Comparison of ENCODE assay signal across 6 cellular contexts in the genomic region with DNA sequence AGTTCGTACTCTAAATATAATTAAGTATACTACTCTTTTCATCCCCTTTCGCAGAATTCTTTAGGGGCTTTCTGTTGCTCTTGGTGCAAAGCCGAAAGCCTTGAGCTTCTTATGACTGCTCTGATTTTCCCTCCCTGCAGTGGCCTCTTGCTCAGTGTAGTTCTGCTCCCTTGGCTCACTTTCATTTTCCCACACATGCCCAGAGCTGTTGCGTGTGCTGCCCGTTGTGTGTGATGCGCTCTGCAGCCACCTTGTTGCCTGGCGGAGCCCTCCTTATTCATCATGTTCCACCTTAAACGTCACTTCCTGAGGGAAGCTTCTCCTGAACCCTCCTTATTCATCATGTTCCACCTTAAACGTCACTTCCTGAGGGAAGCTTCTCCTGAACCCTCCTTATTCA. TPM values are rescaled to one million over a fixed set of nuclear protein-coding genes. Genes with fewer than 3 reads are reported as not detected.
DNase-seq lines count a peak whose midpoint lies in the region; ATAC-seq, FAIRE-seq and TF ChIP-seq lines count a peak whose summit lies in the region.
"Not testable (repeated sequence)": the region's sequence is repeated elsewhere in the genome, so short reads cannot be mapped to it uniquely, and the experiment has no call there.
"Had no signal": no experiment of that assay in that cellular context is flagged by ENCODE, and none has a peak within 500 bp of the region (broad histone marks: within the 10 kb centered on the region; RNA-seq: fewer than 3 reads in every experiment).

No MANE protein-coding gene starts in this region.

- not testable (repeated sequence) for H3K9me3 Mint-ChIP-seq in osteocyte (ENCODE audit: unreplicated experiment)

- not testable (repeated sequence) for H3K9me1 ChIP-seq in keratinocyte (ENCODE audit: control insufficient read depth, extremely low read depth, insufficient read depth, low read length)

- RAD21 ChIA-PET in HCT116 (lab: Charles Lee; ENCODE audit: low non-redundant PET in 1 of 2, low total read pairs in 2 of 2, uncharacterized antibody in 2 of 2, unreplicated experiment in 2 of 2) = interaction anchor here in 1 of 2 experiments (0.7 kb wide), 1 partner anchor 24 kb away, joined by 3 read pairs; no protein-coding TSS in a partner anchor

- H3K27ac ChIP-seq in HCT116 (ENCODE audit: low read depth, low read length); keratinocyte (ENCODE audit: control insufficient read depth, insufficient read depth, low read length): not testable (repeated sequence)
- peak overlapping the region; percentile 54 for H3K27ac ChIP-seq in SK-N-MC

- H3K9me2 ChIP-seq in HCT116 (ENCODE audit: insufficient read depth) = not testable (repeated sequence)

- POLR2A ChIA-PET in HCT116 (lab: Charles Lee) = not testable (repeated sequence)

- not testable (repeated sequence) for TF ChIP-seq CTCF in HCT116 (IDR thresholded peaks at IDR 0.05 in 2 of 3, conservative IDR thresholded peaks at IDR 0.05 in 1 of 3; ENCODE audit: borderline replicate concordance in 1 of 3, insufficient read depth in 1 of 3, low read depth in 2 of 3, low read length in 2 of 3); keratinocyte (optimal IDR thresholded peaks at IDR 0.05 in 1 of 3, IDR thresholded peaks at IDR 0.05 in 1 of 3, conservative IDR thresholded peaks at IDR 0.05 in 1 of 3; ENCODE audit: extremely low read depth in 1 of 3, insufficient read depth in 2 of 3, low read length in 3 of 3); osteocyte (IDR thresholded peaks at IDR 0.05)

- H3K4me1 Mint-ChIP-seq in osteocyte (ENCODE audit: unreplicated experiment) = peaks cover 23% of the 10 kb centered on the region

- H3K36me3 Mint-ChIP-seq in osteocyte (ENCODE audit: unreplicated experiment) = not testable (repeated sequence)

- not testable (repeated sequence) for H4K20me1 ChIP-seq in HCT116 (ENCODE audit: insufficient read depth); keratinocyte (ENCODE audit: control insufficient read depth, extremely low read depth, insufficient read depth, low read length)

- dilution Hi-C loops in keratinocyte (cut with MboI; ENCODE audit: extremely low pct_ligation_motif_present, low sequenced_read_pairs) = not testable (repeated sequence)

- H3K27me3 ChIP-seq in HCT116 (ENCODE audit: insufficient read depth, low read length) = peaks cover 16% of the 10 kb centered on the region
- H3K27me3 ChIP-seq in keratinocyte (ENCODE audit: control insufficient read depth, extremely low read depth, insufficient read depth, low read length) = not testable (repeated sequence)

- CTCF ChIA-PET in HCT116 (lab: Charles Lee) = not testable (repeated sequence)

- not testable (repeated sequence) for H3K9ac ChIP-seq in HCT116 (ENCODE audit: low read length); SK-N-MC (ENCODE audit: insufficient read length); keratinocyte (ENCODE audit: control insufficient read depth, extremely low read depth, insufficient read depth, low read length)

- not testable (repeated sequence) for H3K4me3 ChIP-seq in HCT116 (replicated peaks in 1 of 2; ENCODE audit: low read depth in 1 of 2, low read length in 2 of 2); SK-N-MC; keratinocyte (ENCODE audit: control insufficient read depth in 2 of 3, extremely low read depth in 1 of 3, insufficient read depth in 2 of 3, low read depth in 1 of 3, low read length in 3 of 3)

- not testable (repeated sequence) for H3K27me3 Mint-ChIP-seq in osteocyte (ENCODE audit: unreplicated experiment)

- H3K4me2 ChIP-seq in HCT116 (ENCODE audit: low read length) (peak overlapping the region; percentile 35; the same call in 1 of the 2 replicates), keratinocyte (ENCODE audit: control insufficient read depth, extremely low read depth, insufficient read depth, low read depth, low read length) (peak overlapping the region; percentile 29)

- intact Hi-C loops in HCT116 (cut with micrococcal nuclease) = not testable (repeated sequence)

- not testable (repeated sequence) for H3K9me3 ChIP-seq in HCT116 (ENCODE audit: control insufficient read depth in 1 of 2, insufficient read depth in 1 of 2, low read depth in 1 of 2, low read length in 2 of 2); SK-N-MC (ENCODE audit: low read depth, low read length); keratinocyte (ENCODE audit: control insufficient read depth, low read depth, low read length)

- DNase-seq in HCT116 (ENCODE audit: low read depth, low spot score) = peak; percentile 6
- not testable (repeated sequence) for DNase-seq in SK-N-MC (ENCODE audit: low read depth, low spot score); keratinocyte (ENCODE audit: low read depth, low spot score); osteocyte (ENCODE audit: extremely low spot score, unreplicated experiment)

- not testable (repeated sequence) for ATAC-seq in HCT116
- peak; percentile 42 for ATAC-seq in esophagus mucosa

- not testable (repeated sequence) for H3K36me3 ChIP-seq in HCT116 (ENCODE audit: control insufficient read depth in 1 of 2, insufficient read depth in 2 of 2, low read length in 2 of 2); SK-N-MC (ENCODE audit: insufficient read depth, low read length); keratinocyte (ENCODE audit: control insufficient read depth in 2 of 2, extremely low read depth in 1 of 2, insufficient read depth in 2 of 2, low read length in 2 of 2)

- TF ChIP-seq POLR2A in HCT116 (IDR thresholded peaks at IDR 0.05; ENCODE audit: borderline replicate concordance, extremely low read depth, insufficient read depth, insufficient read length) = not testable (repeated sequence)

- peak overlapping the region; percentile 47 for H3K27ac Mint-ChIP-seq in osteocyte (ENCODE audit: unreplicated experiment)

- H3K79me2 ChIP-seq in HCT116 (ENCODE audit: insufficient read depth, low read length); keratinocyte (ENCODE audit: control insufficient read depth, insufficient read depth, low read length): not testable (repeated sequence)

- not testable (repeated sequence) for H2AFZ ChIP-seq in HCT116 (ENCODE audit: low read depth, low read length, poor library complexity, severe bottlenecking)
- H2AFZ ChIP-seq in keratinocyte (ENCODE audit: control insufficient read depth, low read length) = peak overlapping the region; percentile 0

- H3K4me1 ChIP-seq in HCT116 (ENCODE audit: control insufficient read depth in 1 of 2, insufficient read depth in 2 of 2, low read length in 2 of 2); keratinocyte (ENCODE audit: control insufficient read depth, extremely low read depth, insufficient read depth, low read length): not testable (repeated sequence)

- H3K4me3 Mint-ChIP-seq in osteocyte (ENCODE audit: unreplicated experiment) = not testable (repeated sequence)

- TF ChIP-seq RAD21 in HCT116 (IDR thresholded peaks at IDR 0.05; ENCODE audit: low read depth) = not testable (repeated sequence)

- BruUV-seq in HCT116 (replicated peaks; lab: Mats Ljungman, UMichigan) = not testable (repeated sequence)

- FAIRE-seq in keratinocyte (lab: Jason Lieb, UNC) = not testable (repeated sequence)

RNA-seq across cellular contexts. Expression of a gene that starts 23.1 kb away (rescaled TPM):
- total RNA-seq in HCT116 (2021; ENCODE audit: unreplicated experiment) (0.25 TPM), esophagus mucosa (1.7 TPM), osteocyte (170 and 177 TPM in 2 replicates)
- 0.15 and 0.42 TPM in 2 replicates for polyA plus RNA-seq in HCT116 (2012)
- 5.5 to 17.0 TPM (median 11.4 TPM) in 3 replicates for polyA plus RNA-seq in keratinocyte
- 5.6 TPM for polyA plus RNA-seq in keratinocyte (2011; ENCODE audit: low read depth)
- 9.6 and 11.3 TPM in 2 replicates for polyA plus RNA-seq in keratinocyte (2011; cell fraction: cytosol; rRNA removed)
- polyA plus RNA-seq in keratinocyte (2011; cell fraction: nucleus; rRNA removed) = 25.5 and 27.8 TPM in 2 replicates
- 2.6 and 13.3 TPM in 2 replicates for polyA plus RNA-seq in keratinocyte (2012; ENCODE audit: low replicate concordance)
- 5.7 to 14.7 TPM (median 11.8 TPM) in 3 replicates for polyA minus RNA-seq in keratinocyte
- polyA minus RNA-seq in keratinocyte (2011; cell fraction: cytosol; rRNA and poly(A)+ RNA removed) = 8.8 TPM
- 9.9 and 19.9 TPM in 2 replicates for polyA minus RNA-seq in keratinocyte (2011; cell fraction: nucleus; rRNA and poly(A)+ RNA removed)
- total RNA-seq: Calu3 had no signal

Comparison
In these comparisons a context has a peak if more than half of its experiments do, and no peak if none do; other contexts are left out.
1. RNA of a gene that starts 23.1 kb away (total RNA-seq): 170 to 177 TPM in osteocyte; 1.7 TPM in esophagus mucosa (single experiment) and 0.25 TPM in HCT116 (single experiment); every median in the first group is over 10 times any median in the second.